In genomic region chr17:28042721-28043291, GRCh38 we compare ENCODE assay signal across 8 cellular contexts. TPM values are rescaled to one million over a fixed set of nuclear protein-coding genes. Genes with fewer than 3 reads are reported as not detected.
A peak's percentile ranks its signal among the peaks of the same experiment; 100 is the strongest.
DNase-seq lines count a peak whose midpoint lies in the region; ATAC-seq and TF ChIP-seq lines count a peak whose summit lies in the region.

No MANE protein-coding gene starts in this region.

- WGBS in testis, 2 donors: 74 to 91% methylated on average over 14 to 16 of the region's 16 CpGs

- H3K4me3 ChIP-seq in iPS-20b (ENCODE audit: low read length): peak overlapping the region; percentile 82
- peak overlapping the region; percentile 89 to 92 for H3K4me3 ChIP-seq in testis

- no peaks in the 10 kb centered on the region for H3K27me3 Mint-ChIP-seq in activated naive CD4-positive, alpha-beta T cell treated with anti-CD3 and anti-CD28 coated beads for 36 hours (ENCODE audit: low read depth)
- H3K27me3 Mint-ChIP-seq in activated T-helper 2 cell treated with anti-CD3 and anti-CD28 coated beads, Interferon-gamma antibody, Interleukin-2, Interleukin-4, amounts not matched to agents 10 μg/mL and 5 μg/mL and 100 μg/mL, durations not matched to agents 14 hours and 24 hours and 36 hours (ENCODE audit: low read depth): peaks cover 9% of the 10 kb centered on the region

- H3K9me3 ChIP-seq in iPS-20b (ENCODE audit: insufficient read depth, low read depth, low read length) (no peaks in the 10 kb centered on the region), testis (no peaks in the 10 kb centered on the region)

- H3K4me3 Mint-ChIP-seq in activated naive CD4-positive, alpha-beta T cell treated with anti-CD3 and anti-CD28 coated beads for 36 hours: peak overlapping the region; percentile 79
- H3K4me3 Mint-ChIP-seq in activated T-helper 2 cell treated with anti-CD3 and anti-CD28 coated beads, Interferon-gamma antibody, Interleukin-2, Interleukin-4, amounts not matched to agents 10 μg/mL and 5 μg/mL and 100 μg/mL, durations not matched to agents 14 hours and 24 hours and 36 hours (ENCODE audit: low read depth): peak overlapping the region; percentile 83

- TF ChIP-seq POLR2A in testis (IDR thresholded peaks at IDR 0.05): no peak

- intact Hi-C loops in activated naive CD4-positive, alpha-beta T cell treated with anti-CD3 and anti-CD28 coated beads for 36 hours (cut with micrococcal nuclease): loop anchor here (5.0 to 10.0 kb wide), 5 partner anchors 34 to 532 kb away; partner anchors contain the start of genes ALDOC, IFT20, PIGS and TNFAIP1
- intact Hi-C loops in activated T-helper 2 cell treated with anti-CD3 and anti-CD28 coated beads, Interferon-gamma antibody, Interleukin-2, Interleukin-4, amounts not matched to agents 10 μg/mL and 5 μg/mL and 100 μg/mL, durations not matched to agents 14 hours and 24 hours and 36 hours (cut with micrococcal nuclease): loop anchor here (5.0 to 10.0 kb wide), 5 partner anchors 151 to 578 kb away; partner anchors contain the start of genes IFT20, LYRM9 and TNFAIP1
- intact Hi-C loops in testis (cut with DNase I; ENCODE audit: low total_unique reads): no loop called here
- intact Hi-C loops in left colon (cut with DNase I, micrococcal nuclease): no loop called here

- peaks cover 2% of the 10 kb centered on the region for H3K36me3 Mint-ChIP-seq in activated naive CD4-positive, alpha-beta T cell treated with anti-CD3 and anti-CD28 coated beads for 36 hours (ENCODE audit: low read depth)
- H3K36me3 Mint-ChIP-seq in activated T-helper 2 cell treated with anti-CD3 and anti-CD28 coated beads, Interferon-gamma antibody, Interleukin-2, Interleukin-4, amounts not matched to agents 10 μg/mL and 5 μg/mL and 100 μg/mL, durations not matched to agents 14 hours and 24 hours and 36 hours (ENCODE audit: low read depth): peaks cover 27% of the 10 kb centered on the region

- H3K4me1 Mint-ChIP-seq in activated naive CD4-positive, alpha-beta T cell treated with anti-CD3 and anti-CD28 coated beads for 36 hours (ENCODE audit: low read depth): peaks cover 56% of the 10 kb centered on the region
- peaks cover 63% of the 10 kb centered on the region for H3K4me1 Mint-ChIP-seq in activated T-helper 2 cell treated with anti-CD3 and anti-CD28 coated beads, Interferon-gamma antibody, Interleukin-2, Interleukin-4, amounts not matched to agents 10 μg/mL and 5 μg/mL and 100 μg/mL, durations not matched to agents 14 hours and 24 hours and 36 hours (ENCODE audit: low read depth)

- no peak overlapping the region for H3K27ac Mint-ChIP-seq in activated naive CD4-positive, alpha-beta T cell treated with anti-CD3 and anti-CD28 coated beads for 36 hours
- H3K27ac Mint-ChIP-seq in activated T-helper 2 cell treated with anti-CD3 and anti-CD28 coated beads, Interferon-gamma antibody, Interleukin-2, Interleukin-4, amounts not matched to agents 10 μg/mL and 5 μg/mL and 100 μg/mL, durations not matched to agents 14 hours and 24 hours and 36 hours: peak overlapping the region; percentile 69

- H3K27me3 ChIP-seq in iPS-20b (ENCODE audit: insufficient read depth, low read length) (no peaks in the 10 kb centered on the region), testis (no peaks in the 10 kb centered on the region)

- H3K36me3 ChIP-seq in iPS-20b (ENCODE audit: insufficient read depth, low read depth, low read length): peaks cover 17% of the 10 kb centered on the region; the same call in 1 of the 2 replicates
- no peaks in the 10 kb centered on the region for H3K36me3 ChIP-seq in testis (ENCODE audit: low read depth, missing control alignments)

- DNase-seq in activated naive CD4-positive, alpha-beta T cell treated with anti-CD3 and anti-CD28 coated beads for 36 hours: no peak
- DNase-seq in activated naive CD4-positive, alpha-beta T cell (lab: John Stamatoyannopoulos, UW): no peak
- no peak for DNase-seq in activated T-helper 2 cell treated with anti-CD3 and anti-CD28 coated beads, Interferon-gamma antibody, Interleukin-2, Interleukin-4, amounts not matched to agents 10 μg/mL and 5 μg/mL and 100 μg/mL, durations not matched to agents 14 hours and 24 hours and 36 hours (ENCODE audit: low spot score)
- DNase-seq in testis (no peak), left colon (no peak), NOMO-1 (lab: John Stamatoyannopoulos, UW; ENCODE audit: unreplicated experiment in 2 of 2) (no peak)

- ATAC-seq in GM21381 (IDR thresholded peaks at IDR 0.05; ENCODE audit: unreplicated experiment): no peak
- ATAC-seq in left colon: no peak

- H3K9me3 Mint-ChIP-seq in activated naive CD4-positive, alpha-beta T cell treated with anti-CD3 and anti-CD28 coated beads for 36 hours: no peaks in the 10 kb centered on the region
- H3K9me3 Mint-ChIP-seq in activated T-helper 2 cell treated with anti-CD3 and anti-CD28 coated beads, Interferon-gamma antibody, Interleukin-2, Interleukin-4, amounts not matched to agents 10 μg/mL and 5 μg/mL and 100 μg/mL, durations not matched to agents 14 hours and 24 hours and 36 hours: no peaks in the 10 kb centered on the region

- peaks cover 41% of the 10 kb centered on the region for H3K4me1 ChIP-seq in iPS-20b (ENCODE audit: insufficient read depth, low read length)
- H3K4me1 ChIP-seq in testis: peaks cover 17% of the 10 kb centered on the region

- peak overlapping the region; percentile 80; the same call in 1 of the 2 replicates for H3K9ac ChIP-seq in iPS-20b (ENCODE audit: low read depth, low read length)

- no peak for TF ChIP-seq CTCF in testis (IDR thresholded peaks at IDR 0.05)

- no peak overlapping the region for H3K27ac ChIP-seq in iPS-20b (ENCODE audit: low read length)
- H3K27ac ChIP-seq in testis: no peak overlapping the region

- CTCF ChIA-PET in activated naive CD4-positive, alpha-beta T cell treated with anti-CD3 and anti-CD28 coated beads for 36 hours (lab: Charles Lee): interaction anchor here (0.5 to 1.2 kb wide), 3 partner anchors 15 to 238 kb away, joined by 3 read pairs; no protein-coding TSS in a partner anchor

RNA-seq across cellular contexts. Expression of gene NLK, which starts 0.3 kb away (rescaled TPM):
- 1 to 10 TPM; 8.7 to 8.8 TPM for total RNA-seq in activated naive CD4-positive, alpha-beta T cell treated with anti-CD3 and anti-CD28 coated beads for 36 hours
- total RNA-seq in activated T-helper 2 cell treated with anti-CD3 and anti-CD28 coated beads, Interferon-gamma antibody, Interleukin-2, Interleukin-4, amounts not matched to agents 10 μg/mL and 5 μg/mL and 100 μg/mL, durations not matched to agents 14 hours and 24 hours and 36 hours: 10.7 and 11.3 TPM in 2 replicates
- total RNA-seq in testis (10 to 100 TPM; 47.0 to 54.4 TPM), left colon (10 to 100 TPM; 22.6 to 25.2 TPM)
- 40.8 TPM for polyA plus RNA-seq in testis (ENCODE audit: insufficient read depth, low read depth, low replicate concordance)

Comparison
In these comparisons a context has a peak if more than half of its experiments do, and no peak if none do; other contexts are left out.
1. intact Hi-C loops: an anchor here in activated naive CD4-positive, alpha-beta T cell treated with anti-CD3 and anti-CD28 coated beads for 36 hours (5.0 to 10.0 kb wide) and activated T-helper 2 cell treated with anti-CD3 and anti-CD28 coated beads, Interferon-gamma antibody, Interleukin-2, Interleukin-4, amounts not matched to agents 10 μg/mL and 5 μg/mL and 100 μg/mL, durations not matched to agents 14 hours and 24 hours and 36 hours (5.0 to 10.0 kb wide); none called in testis and left colon.